Comparison of ENCODE assay signal across 17 cellular contexts in the genomic region with DNA sequence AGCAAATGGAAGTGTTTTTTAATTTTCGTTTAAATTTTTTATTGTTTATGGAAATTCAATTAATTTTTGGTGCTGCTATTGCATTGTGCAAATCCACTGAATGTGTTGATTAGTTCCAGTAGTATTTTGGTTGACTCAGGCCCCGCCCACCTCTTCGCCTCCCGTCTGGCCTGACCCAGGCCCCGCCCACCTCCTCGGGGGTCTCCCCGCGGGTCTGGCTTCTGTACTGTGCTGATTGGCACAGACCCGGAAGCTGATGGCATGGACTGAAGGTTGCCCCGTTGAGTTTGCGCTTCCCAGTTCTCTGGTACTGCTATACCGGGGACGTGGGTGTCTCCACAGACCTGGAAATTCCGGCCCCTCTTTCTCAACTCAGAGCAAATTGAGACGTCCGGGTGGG.
"Had no signal": no experiment of that assay in that cellular context is flagged by ENCODE, and none has a peak within 500 bp of the region (broad histone marks: within the 10 kb centered on the region; RNA-seq: fewer than 3 reads in every experiment).

No MANE protein-coding gene starts in this region.

- ATAC-seq: activated T-cell treated with anti-CD3 and anti-CD28 coated beads, Interleukin-2, amount 50 U/mL, for 4 hours; foreskin keratinocyte; naive thymus-derived CD4-positive, alpha-beta T cell; psoas muscle had no signal

- H3K4me3 ChIP-seq: lung, psoas muscle, thyroid gland, vagina had no signal

- H3K4me3 Mint-ChIP-seq: activated naive CD8-positive, alpha-beta T cell treated with anti-CD3 and anti-CD28 coated beads for 36 hours; activated T-cell treated with anti-CD3 and anti-CD28 coated beads, Interleukin-2, amount 50 U/mL, for 4 hours; stimulated activated naive CD8-positive, alpha-beta T cell treated with anti-CD3 and anti-CD28 coated beads, Interleukin-15, Interleukin-2, amounts not matched to agents 100 ng/mL and 50 ng/mL, for 24 hours; T-helper 2 cell treated with Interferon-gamma antibody and Interleukin-4, amounts not matched to agents 5 μg/mL and 100 μg/mL, for 36 hours had no signal

- H3K27ac Mint-ChIP-seq: activated naive CD8-positive, alpha-beta T cell treated with anti-CD3 and anti-CD28 coated beads for 36 hours; naive thymus-derived CD4-positive, alpha-beta T cell; stimulated activated naive CD8-positive, alpha-beta T cell treated with anti-CD3 and anti-CD28 coated beads, Interleukin-15, Interleukin-2, amounts not matched to agents 100 ng/mL and 50 ng/mL, for 24 hours; T-helper 2 cell treated with Interferon-gamma antibody and Interleukin-4, amounts not matched to agents 5 μg/mL and 100 μg/mL, for 36 hours had no signal

- H3K4me1 Mint-ChIP-seq: activated naive CD8-positive, alpha-beta T cell treated with anti-CD3 and anti-CD28 coated beads for 36 hours; naive thymus-derived CD4-positive, alpha-beta T cell had no signal

- DNase-seq: activated CD4-positive, alpha-beta T cell treated with anti-CD3 and anti-CD28 coated beads, Interleukin-2, amount 50 U/mL, for 4 hours; activated CD4-positive, CD25-positive, alpha-beta regulatory T cell treated with anti-CD3 and anti-CD28 coated beads, Interleukin-2, amount 50 U/mL, for 72 hours; activated effector memory CD4-positive, alpha-beta T cell treated with anti-CD3 and anti-CD28 coated beads, Interleukin-2, amount 50 U/mL, for 16 hours; activated naive CD8-positive, alpha-beta T cell treated with anti-CD3 and anti-CD28 coated beads for 36 hours; activated T-cell treated with anti-CD3 and anti-CD28 coated beads, Interleukin-2, amount 50 U/mL, for 4 hours; anterior cingulate cortex; foreskin keratinocyte; midbrain; naive thymus-derived CD4-positive, alpha-beta T cell; stimulated activated CD4-positive, alpha-beta T cell treated with anti-CD3 and anti-CD28 coated beads, Interleukin-4, amount 100 ng/mL, for 1 hour; stimulated activated CD8-positive, alpha-beta memory T cell treated with anti-CD3 and anti-CD28 coated beads, Interleukin-4, amount 100 ng/mL, for 48 hours had no signal

- H3K27me3 Mint-ChIP-seq: activated naive CD8-positive, alpha-beta T cell treated with anti-CD3 and anti-CD28 coated beads for 36 hours; naive thymus-derived CD4-positive, alpha-beta T cell; stimulated activated naive CD8-positive, alpha-beta T cell treated with anti-CD3 and anti-CD28 coated beads, Interleukin-15, Interleukin-2, amounts not matched to agents 100 ng/mL and 50 ng/mL, for 24 hours had no signal
